9 cellular contexts compared by ENCODE assay signal in genomic region chr10:46264301-46264700, GRCh38. TPM values are rescaled to one million over a fixed set of nuclear protein-coding genes. Genes with fewer than 3 reads are reported as not detected.
"Had no signal": no experiment of that assay in that cellular context is flagged by ENCODE, and none has a peak within 500 bp of the region (broad histone marks: within the 10 kb centered on the region; RNA-seq: fewer than 3 reads in every experiment).

No MANE protein-coding gene starts in this region.

RNA-seq across cellular contexts. Expression of gene ANTXRL, which starts 22.5 kb away (rescaled TPM):
- total RNA-seq: activated CD4-positive, alpha-beta memory T cell treated with anti-CD3 and anti-CD28 coated beads, Interleukin-2, amount 10 ng/mL, durations not matched to agents 7 days and 5 days; astrocyte; body of pancreas; cardiac septum; LHCN-M2; NCI-H460; RPMI7951; SJCRH30; WTC11 had no signal
